Comparison of ENCODE assay signal across 14 cellular contexts in the genomic region with DNA sequence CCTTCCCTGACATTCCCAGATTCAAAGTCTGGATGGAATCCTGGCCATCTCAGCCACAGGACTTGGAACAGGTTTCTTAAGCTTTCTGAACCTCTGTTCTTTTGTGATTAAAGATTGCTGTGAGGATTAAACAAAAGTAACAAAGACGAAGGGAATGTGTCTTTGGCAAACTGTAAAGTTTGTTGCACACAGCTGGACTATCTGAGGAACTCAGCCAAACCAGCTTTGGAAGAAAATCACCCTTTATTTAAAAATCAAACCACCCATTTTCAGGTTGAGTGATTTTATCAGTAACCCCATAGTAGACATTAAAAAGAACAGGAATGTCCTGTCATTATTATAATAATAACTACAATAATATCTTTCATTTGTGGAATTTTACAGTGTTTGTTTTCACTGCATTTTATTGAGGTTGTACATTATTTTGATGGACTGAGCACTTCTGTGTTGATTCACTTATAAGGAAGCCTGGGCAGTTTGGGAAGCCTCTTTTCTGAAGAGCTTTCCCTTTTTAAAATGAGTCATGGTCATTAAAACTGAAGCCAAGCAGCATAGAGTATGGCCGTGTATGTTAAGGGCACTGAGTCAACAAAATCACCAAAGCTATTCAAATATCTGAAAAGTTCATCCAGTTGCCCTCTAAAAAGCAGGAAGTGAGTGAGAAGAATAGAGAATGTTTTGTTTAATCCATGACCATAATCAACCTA.
DNase-seq lines count a peak whose midpoint lies in the region; ATAC-seq and TF ChIP-seq lines count a peak whose summit lies in the region.
"Had no signal": no experiment of that assay in that cellular context is flagged by ENCODE, and none has a peak within 500 bp of the region (broad histone marks: within the 10 kb centered on the region; RNA-seq: fewer than 3 reads in every experiment).

No MANE protein-coding gene starts in this region.

- H3K9me2 ChIP-seq in PC-3 (replicated peaks; ENCODE audit: low read length), result no peaks in the 10 kb centered on the region

- H4K20me1 ChIP-seq in PC-3 (ENCODE audit: low read length), result no peaks in the 10 kb centered on the region

- DNase-seq in DMS79 treated with DMSO at 0.1 percent for 48 hours (lab: John Stamatoyannopoulos, UW) (peak; percentile 2), DMS79 (lab: John Stamatoyannopoulos, UW) (no peak), PC-3 (peak; percentile 89), epithelial cell of proximal tubule (ENCODE audit: low read depth) (peak; percentile 48), stromal cell of bone marrow (ENCODE audit: low read depth) (peak; percentile 67), ovary (no peak)
- no peak for DNase-seq in activated CD4-positive, alpha-beta T cell treated with anti-CD3 and anti-CD28 coated beads for 48 hours
- DNase-seq: 8988T; activated naive CD8-positive, alpha-beta T cell treated with anti-CD3 and anti-CD28 coated beads for 36 hours; glutamatergic neuron; left ventricle myocardium superior; SHP77 treated with DMSO at 0.1 percent for 48 hours had no signal

- no TSS peak for BruUV-seq in PC-3 (replicated peaks; lab: Mats Ljungman, UMichigan)

- H3K4me3 ChIP-seq in PC-3 (ENCODE audit: low read length) (no peak overlapping the region), epithelial cell of proximal tubule (ENCODE audit: low read depth, low read length) (no peak overlapping the region), ovary (no peak overlapping the region)
- H3K4me3 ChIP-seq: tibial nerve had no signal

- no peaks in the 10 kb centered on the region for H3K79me2 ChIP-seq in PC-3 (ENCODE audit: low read length)

- ATAC-seq in PC-3 (peak; percentile 87), HG03378 (IDR thresholded peaks at IDR 0.05; ENCODE audit: unreplicated experiment) (no peak)

- TF ChIP-seq CTCF in PC-3 (conservative IDR thresholded peaks at IDR 0.05; ENCODE audit: low read depth, low read length), result no peak
- no peak for TF ChIP-seq CTCF in epithelial cell of proximal tubule (conservative IDR thresholded peaks at IDR 0.05; ENCODE audit: low read depth, low read length)
- TF ChIP-seq CTCF in ovary (IDR thresholded peaks at IDR 0.05), result no peak

- CTCF ChIA-PET in PC-3 (lab: Charles Lee), result interaction anchor here (0.6 to 1.1 kb wide), 2 partner anchors 179 to 604 kb away, joined by 3 to 4 read pairs; no protein-coding TSS in a partner anchor

- TF ChIP-seq EP300 in ovary (IDR thresholded peaks at IDR 0.05), result no peak

- H3K36me3 ChIP-seq in PC-3 (ENCODE audit: low read depth, low read length) (no peaks in the 10 kb centered on the region), ovary (no peaks in the 10 kb centered on the region)
- H3K36me3 ChIP-seq: tibial nerve had no signal

- POLR2A ChIA-PET in PC-3 (lab: Charles Lee; ENCODE audit: unreplicated experiment), result no interaction called here

- H3K9ac ChIP-seq in PC-3 (ENCODE audit: low read length), result no peak overlapping the region

- H3K27ac ChIP-seq in PC-3 (ENCODE audit: low read length) (peak overlapping the region; percentile 77), ovary (no peak overlapping the region)
- H3K27ac ChIP-seq: tibial nerve had no signal

- whole genome bisulfite sequencing in ovary, 3 donors, result 8 to 12% (median 11%) methylated on average over 2 of the region's 2 CpGs

- H3F3A ChIP-seq in PC-3 (ENCODE audit: low read length, unreplicated experiment), result no peaks in the 10 kb centered on the region

- no peak overlapping the region for H2AFZ ChIP-seq in PC-3 (ENCODE audit: low read length)

- no peak for TF ChIP-seq POLR2A in ovary (IDR thresholded peaks at IDR 0.05)

- peaks cover 20% of the 10 kb centered on the region for H3K4me1 ChIP-seq in PC-3 (ENCODE audit: insufficient read depth, low read length)
- no peaks in the 10 kb centered on the region for H3K4me1 ChIP-seq in ovary (ENCODE audit: insufficient read depth)

- peak overlapping the region; percentile 67 for H3K4me2 ChIP-seq in PC-3 (ENCODE audit: low read length)

- intact Hi-C loops in PC-3 (cut with micrococcal nuclease) (no loop called here), ovary (cut with DNase I) (no loop called here)

- H3K9me3 ChIP-seq in PC-3 (ENCODE audit: low read length) (no peaks in the 10 kb centered on the region), ovary (no peaks in the 10 kb centered on the region)
- H3K9me3 ChIP-seq: tibial nerve had no signal

- H3K27me3 ChIP-seq in PC-3 (ENCODE audit: low read length) (no peaks in the 10 kb centered on the region), ovary (no peaks in the 10 kb centered on the region)
- H3K27me3 ChIP-seq: tibial nerve had no signal

Comparison
In these comparisons a context has a peak if more than half of its experiments do, and no peak if none do; other contexts are left out.
1. DNase-seq: peak in DMS79 treated with DMSO at 0.1 percent for 48 hours (single experiment), PC-3 (single experiment), epithelial cell of proximal tubule (single experiment) and stromal cell of bone marrow (single experiment); none in DMS79 (single experiment), ovary (0 of 5) and activated CD4-positive, alpha-beta T cell treated with anti-CD3 and anti-CD28 coated beads for 48 hours (single experiment).